ENCODE assay signal across 16 cellular contexts in the genomic region with DNA sequence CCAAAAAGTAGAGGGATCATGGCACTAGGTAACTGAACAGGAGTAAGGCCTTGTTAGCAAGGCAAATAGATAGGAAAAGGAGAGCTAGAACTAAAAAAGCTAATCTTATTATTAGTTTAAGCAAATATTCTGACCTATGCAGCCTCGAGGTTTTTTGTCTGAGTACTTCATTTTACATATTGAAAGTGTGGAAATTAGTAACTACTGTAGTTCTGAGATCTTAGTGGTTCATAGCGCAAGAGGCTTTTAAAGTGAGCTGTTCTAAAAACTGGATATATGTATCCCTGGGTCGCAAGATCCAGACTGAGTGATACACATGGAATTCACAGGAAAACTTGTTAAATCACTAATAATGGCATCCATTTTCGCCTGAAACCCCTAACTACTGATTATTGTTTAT.
DNase-seq lines count a peak whose midpoint lies in the region; ATAC-seq and TF ChIP-seq lines count a peak whose summit lies in the region.
"Had no signal": no experiment of that assay in that cellular context is flagged by ENCODE, and none has a peak within 500 bp of the region (broad histone marks: within the 10 kb centered on the region; RNA-seq: fewer than 3 reads in every experiment).

No MANE protein-coding gene starts in this region.

- peak overlapping the region; percentile 86 for H3K27ac ChIP-seq in subcutaneous abdominal adipose tissue (ENCODE audit: low read depth, low read length)
- no peak overlapping the region for H3K27ac ChIP-seq in H9 (ENCODE audit: insufficient read length, low read depth, low read length)
- H3K27ac ChIP-seq: coronary artery, sigmoid colon, thoracic aorta had no signal

- H3K18ac ChIP-seq in H9 (ENCODE audit: insufficient read length, low read depth, low read length) = no peak overlapping the region

- no peaks in the 10 kb centered on the region for H3K4me1 Mint-ChIP-seq in activated CD4-positive, alpha-beta T cell treated with anti-CD3 and anti-CD28 coated beads, Interleukin-2, amount 10 ng/mL, durations not matched to agents 24 days and 14 days
- peaks cover 4 to 7% of the 10 kb centered on the region in 2 experiments for H3K4me1 Mint-ChIP-seq in H9
- H3K4me1 Mint-ChIP-seq: activated CD8-positive, alpha-beta memory T cell treated with anti-CD3 and anti-CD28 coated beads, Interleukin-2, amount 10 ng/mL, durations not matched to agents 7 days and 5 days had no signal

- intact Hi-C loops in activated CD4-positive, alpha-beta T cell treated with anti-CD3 and anti-CD28 coated beads, Interleukin-2, amount 10 ng/mL, durations not matched to agents 24 days and 14 days (cut with micrococcal nuclease) = no loop called here
- intact Hi-C loops in sciatic nerve (cut with DNase I) = no loop called here

- H2BK5ac ChIP-seq in H9 (ENCODE audit: insufficient read length, low read length) = no peak overlapping the region

- no peak overlapping the region for H3K56ac ChIP-seq in H9 (ENCODE audit: insufficient read length, low read depth, low read length)

- no peak overlapping the region for H4K8ac ChIP-seq in H9 (replicated peaks; ENCODE audit: insufficient read length, low read depth, low read length)

- no peaks in the 10 kb centered on the region for H3K79me2 ChIP-seq in H9 (ENCODE audit: insufficient read depth, low read length)

- H4K20me1 ChIP-seq in H9 (ENCODE audit: control insufficient read depth, insufficient read depth, insufficient read length) = no peaks in the 10 kb centered on the region

- H2BK120ac ChIP-seq in H9 (ENCODE audit: low read depth, low read length, poor library complexity, severe bottlenecking) = no peak overlapping the region

- no peaks in the 10 kb centered on the region for H3K27me3 ChIP-seq in subcutaneous abdominal adipose tissue (ENCODE audit: control insufficient read depth in 5 of 5, insufficient read depth in 4 of 5, low read length in 5 of 5)
- no peaks in the 10 kb centered on the region for H3K27me3 ChIP-seq in H9 (ENCODE audit: insufficient read depth, low read length)
- H3K27me3 ChIP-seq: sigmoid colon had no signal

- H3K27ac Mint-ChIP-seq in activated CD4-positive, alpha-beta T cell treated with anti-CD3 and anti-CD28 coated beads, Interleukin-2, amount 10 ng/mL, durations not matched to agents 24 days and 14 days = no peak overlapping the region
- H3K27ac Mint-ChIP-seq in H9 = no peak overlapping the region; a peak in 2 of 7 replicates
- H3K27ac Mint-ChIP-seq: activated CD8-positive, alpha-beta memory T cell treated with anti-CD3 and anti-CD28 coated beads, Interleukin-2, amount 10 ng/mL, durations not matched to agents 7 days and 5 days; activated naive CD8-positive, alpha-beta T cell had no signal

- H3K27me3 Mint-ChIP-seq in activated CD4-positive, alpha-beta T cell treated with anti-CD3 and anti-CD28 coated beads, Interleukin-2, amount 10 ng/mL, durations not matched to agents 24 days and 14 days = no peaks in the 10 kb centered on the region
- no peaks in the 10 kb centered on the region for H3K27me3 Mint-ChIP-seq in H9 (ENCODE audit: low read depth)
- H3K27me3 Mint-ChIP-seq: activated naive CD8-positive, alpha-beta T cell had no signal

- H3K9ac ChIP-seq in subcutaneous abdominal adipose tissue (ENCODE audit: low read length in 5 of 5) (peak overlapping the region in 2 of 5 donors; percentile 2 to 41), H9 (ENCODE audit: extremely low read depth, insufficient read length, low read length) (no peak overlapping the region)

- H3K14ac ChIP-seq in H9 (ENCODE audit: insufficient read depth, low read length) = no peak overlapping the region

- no peaks in the 10 kb centered on the region for H3K23me2 ChIP-seq in H9 (ENCODE audit: insufficient read length, low read depth, low read length, poor library complexity, severe bottlenecking)

- peak; percentile 44 for ATAC-seq in GM19438 (IDR thresholded peaks at IDR 0.05; ENCODE audit: low read depth, unreplicated experiment)
- peak; percentile 62 for ATAC-seq in HG02870 (IDR thresholded peaks at IDR 0.05; ENCODE audit: unreplicated experiment)
- ATAC-seq in HG03565 (IDR thresholded peaks at IDR 0.05; ENCODE audit: unreplicated experiment) = peak; percentile 41
- ATAC-seq in sciatic nerve = no peak
- ATAC-seq: activated CD8-positive, alpha-beta memory T cell treated with anti-CD3 and anti-CD28 coated beads, Interleukin-2, amount 10 ng/mL, durations not matched to agents 7 days and 5 days had no signal

- H3T11ph ChIP-seq in H9 (ENCODE audit: low read length) = no peak overlapping the region

- H3K36me3 ChIP-seq in subcutaneous abdominal adipose tissue (ENCODE audit: control insufficient read depth in 5 of 5, insufficient read depth in 5 of 5, low read length in 5 of 5) = no peaks in the 10 kb centered on the region
- H3K36me3 ChIP-seq: sigmoid colon, thoracic aorta had no signal

- no peak overlapping the region for H2BK15ac ChIP-seq in H9 (ENCODE audit: low read depth, low read length)

- H3K9me3 Mint-ChIP-seq in activated CD4-positive, alpha-beta T cell treated with anti-CD3 and anti-CD28 coated beads, Interleukin-2, amount 10 ng/mL, durations not matched to agents 24 days and 14 days = no peaks in the 10 kb centered on the region
- no peaks in the 10 kb centered on the region for H3K9me3 Mint-ChIP-seq in H9

- H3K4me1 ChIP-seq in subcutaneous abdominal adipose tissue (ENCODE audit: control insufficient read depth in 5 of 5, insufficient read depth in 5 of 5, low read length in 5 of 5) (peaks cover 0 to 36% (median 24%) of the 10 kb centered on the region in 5 donors), H9 (ENCODE audit: insufficient read depth, low read length) (no peaks in the 10 kb centered on the region)
- H3K4me1 ChIP-seq: sigmoid colon had no signal

- H3K79me1 ChIP-seq in H9 (ENCODE audit: insufficient read depth, low read depth, low read length, poor library complexity, severe bottlenecking) = no peaks in the 10 kb centered on the region

- H3K36me3 Mint-ChIP-seq in activated CD4-positive, alpha-beta T cell treated with anti-CD3 and anti-CD28 coated beads, Interleukin-2, amount 10 ng/mL, durations not matched to agents 24 days and 14 days (ENCODE audit: low read depth) = no peaks in the 10 kb centered on the region
- no peaks in the 10 kb centered on the region for H3K36me3 Mint-ChIP-seq in H9 (ENCODE audit: insufficient read depth in 1 of 3, low read depth in 3 of 3)
- H3K36me3 Mint-ChIP-seq: activated CD8-positive, alpha-beta memory T cell treated with anti-CD3 and anti-CD28 coated beads, Interleukin-2, amount 10 ng/mL, durations not matched to agents 7 days and 5 days; activated naive CD8-positive, alpha-beta T cell had no signal

- no peak overlapping the region for H4K91ac ChIP-seq in H9 (ENCODE audit: insufficient read length, low read depth, low read length)

- no peak overlapping the region for H2AFZ ChIP-seq in H9 (ENCODE audit: low read length)

- H3K9me3 ChIP-seq in subcutaneous abdominal adipose tissue (ENCODE audit: control insufficient read depth in 5 of 5, low read length in 5 of 5) (no peaks in the 10 kb centered on the region), H9 (ENCODE audit: control insufficient read depth, low read depth, low read length) (no peaks in the 10 kb centered on the region)
- H3K9me3 ChIP-seq: sigmoid colon, thoracic aorta had no signal

- H2BK20ac ChIP-seq in H9 (ENCODE audit: low read depth, low read length, poor library complexity, severe bottlenecking) = no peak overlapping the region

- no peak overlapping the region for H2BK12ac ChIP-seq in H9 (ENCODE audit: insufficient read length, low read depth, low read length)

- DNase-seq in activated CD4-positive, alpha-beta T cell treated with anti-CD3 and anti-CD28 coated beads, Interleukin-2, amount 10 ng/mL, durations not matched to agents 24 days and 14 days = no peak
- no peak for DNase-seq in H9
- DNase-seq in sciatic nerve (ENCODE audit: low spot score) = no peak
- DNase-seq: activated CD8-positive, alpha-beta memory T cell treated with anti-CD3 and anti-CD28 coated beads, Interleukin-2, amount 10 ng/mL, durations not matched to agents 7 days and 5 days; COR-L47; NCI-H1092 treated with DMSO at 0.1 percent for 48 hours; NCI-H510A; SHP77 treated with DMSO at 0.1 percent for 48 hours; sigmoid colon had no signal

- no peak overlapping the region for H3K23ac ChIP-seq in H9 (ENCODE audit: insufficient read length, low read depth, low read length)

- no peak overlapping the region for H3K4ac ChIP-seq in H9 (ENCODE audit: low read depth, low read length)

- no peak overlapping the region for H3K4me2 ChIP-seq in H9 (ENCODE audit: insufficient read depth, insufficient read length, low read length)

- H4K5ac ChIP-seq in H9 (ENCODE audit: insufficient read length, low read depth, low read length) = no peak overlapping the region

- no peak for TF ChIP-seq CTCF in H9 (conservative IDR thresholded peaks at IDR 0.05)

- WGBS in H9 (ENCODE audit: extremely low coverage, insufficient read length, low lambda C conversion rate) = no CpG with 5 or more reads among the region's 4 CpGs

- H2AK5ac ChIP-seq in H9 (ENCODE audit: insufficient read length, low read length) = no peak overlapping the region

- no peak overlapping the region for H3K4me3 ChIP-seq in subcutaneous abdominal adipose tissue (ENCODE audit: low read depth in 1 of 5, low read length in 5 of 5)
- H3K4me3 ChIP-seq: coronary artery, sigmoid colon, thoracic aorta had no signal

- no peak overlapping the region for H3K4me3 Mint-ChIP-seq in activated CD4-positive, alpha-beta T cell treated with anti-CD3 and anti-CD28 coated beads, Interleukin-2, amount 10 ng/mL, durations not matched to agents 24 days and 14 days
- H3K4me3 Mint-ChIP-seq in H9 = no peak overlapping the region
- H3K4me3 Mint-ChIP-seq: activated CD8-positive, alpha-beta memory T cell treated with anti-CD3 and anti-CD28 coated beads, Interleukin-2, amount 10 ng/mL, durations not matched to agents 7 days and 5 days; activated naive CD8-positive, alpha-beta T cell had no signal
